Comparison of ENCODE assay signal across 8 cellular contexts in the genomic region with DNA sequence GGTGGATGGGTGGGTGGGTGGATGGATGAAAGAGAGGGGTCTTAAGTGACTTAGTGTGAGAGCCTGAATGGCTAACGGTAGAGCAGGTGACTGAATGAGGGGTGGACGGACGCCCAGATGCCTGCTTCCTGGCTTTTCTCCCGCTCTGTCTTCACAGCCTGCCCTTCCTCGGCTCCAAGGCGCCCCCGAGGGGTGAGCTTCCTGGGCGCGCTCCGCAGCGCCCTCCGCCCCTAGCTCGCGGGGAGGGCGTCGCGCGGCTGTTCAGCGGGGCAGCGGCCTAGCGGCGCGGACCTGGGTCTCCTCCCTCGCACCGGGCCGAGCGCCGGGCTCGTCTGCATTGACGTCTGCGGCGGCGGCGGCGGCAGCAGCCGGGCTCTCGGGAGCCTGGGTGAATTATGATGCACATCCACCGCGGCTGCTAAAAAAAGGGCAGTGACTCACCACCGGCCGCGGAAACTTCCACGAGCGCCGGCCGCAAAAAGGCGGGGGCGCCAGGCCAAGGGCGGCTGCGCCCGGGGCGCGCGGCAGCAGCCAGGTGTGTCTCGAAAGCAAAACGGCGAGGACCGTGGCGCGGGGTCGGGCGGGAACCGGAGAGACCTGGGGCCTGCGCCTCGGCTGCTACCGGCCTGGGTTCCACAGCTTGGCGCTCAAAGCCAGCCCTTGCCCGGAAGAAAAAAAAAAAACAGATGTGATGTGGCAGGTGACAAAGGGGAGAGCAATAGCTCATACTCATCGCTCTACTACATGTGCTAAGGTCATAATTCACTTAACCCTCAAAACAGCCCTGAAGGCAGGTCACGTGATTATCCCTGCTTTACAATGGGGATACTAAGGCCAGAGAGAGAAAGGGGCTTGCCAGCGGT.
DNase-seq lines count a peak whose midpoint lies in the region; ATAC-seq and TF ChIP-seq lines count a peak whose summit lies in the region.

No MANE protein-coding gene starts in this region.

- no peaks in the 10 kb centered on the region for H3K9me3 Mint-ChIP-seq in activated CD4-positive, alpha-beta memory T cell treated with anti-CD3 and anti-CD28 coated beads for 36 hours

- CTCF ChIA-PET in activated CD4-positive, alpha-beta memory T cell treated with anti-CD3 and anti-CD28 coated beads for 36 hours (lab: Charles Lee) = no interaction called here

- POLR2A ChIA-PET in activated CD4-positive, alpha-beta memory T cell treated with anti-CD3 and anti-CD28 coated beads for 36 hours (lab: Charles Lee) = interaction anchor here (0.6 kb wide), 1 partner anchor 29 kb away, joined by 6 read pairs; no protein-coding TSS in a partner anchor

- peak overlapping the region; percentile 69 for H3K27ac Mint-ChIP-seq in activated CD4-positive, alpha-beta memory T cell treated with anti-CD3 and anti-CD28 coated beads for 36 hours

- H3K4me1 Mint-ChIP-seq in activated CD4-positive, alpha-beta memory T cell treated with anti-CD3 and anti-CD28 coated beads for 36 hours (ENCODE audit: low read depth) = peaks cover 14% of the 10 kb centered on the region

- WGBS in lower leg skin, 2 donors = 4% methylated on average over 34 to 38 of the region's 71 CpGs

- ATAC-seq in HG02623 (IDR thresholded peaks at IDR 0.05; ENCODE audit: unreplicated experiment) = peak; percentile 86

- DNase-seq in NCI-H146 (lab: John Stamatoyannopoulos, UW) (peak; percentile 19), NCI-H146 treated with DMSO at 0.1 percent for 48 hours (lab: John Stamatoyannopoulos, UW; ENCODE audit: unreplicated experiment) (no peak), NCI-H1417 treated with DMSO at 0.1 percent for 48 hours (lab: John Stamatoyannopoulos, UW) (peak; percentile 20), dermis microvascular lymphatic vessel endothelial cell (ENCODE audit: low read depth in 2 of 2) (peak; percentile 10 to 81), lower leg skin (ENCODE audit: low spot score in 2 of 2) (peak; percentile 52 to 95)
- peak; percentile 92 for DNase-seq in activated CD4-positive, alpha-beta memory T cell treated with anti-CD3 and anti-CD28 coated beads for 36 hours
- peak; percentile 84 for DNase-seq in stimulated activated CD4-positive, alpha-beta T cell treated with anti-CD3 and anti-CD28 coated beads, Interleukin-4, amount 100 ng/mL, for 24 hours

- H3K36me3 Mint-ChIP-seq in activated CD4-positive, alpha-beta memory T cell treated with anti-CD3 and anti-CD28 coated beads for 36 hours = no peaks in the 10 kb centered on the region

- no peak for TF ChIP-seq POLR2A in lower leg skin (IDR thresholded peaks at IDR 0.05)

- intact Hi-C loops in activated CD4-positive, alpha-beta memory T cell treated with anti-CD3 and anti-CD28 coated beads for 36 hours (cut with micrococcal nuclease) = loop anchor here (1.0 to 10.0 kb wide), 4 partner anchors 315 to 642 kb away; partner anchors contain the start of genes IL12B, SLU7 and UBLCP1
- intact Hi-C loops in lower leg skin (cut with DNase I; ENCODE audit: low total_unique reads) = no loop called here

- no peak for TF ChIP-seq CTCF in lower leg skin (IDR thresholded peaks at IDR 0.05)

- no peak overlapping the region for H3K4me3 ChIP-seq in lower leg skin (ENCODE audit: low read depth, poor library complexity, severe bottlenecking)

- H3K27me3 Mint-ChIP-seq in activated CD4-positive, alpha-beta memory T cell treated with anti-CD3 and anti-CD28 coated beads for 36 hours = peaks cover 45% of the 10 kb centered on the region

- peak overlapping the region; percentile 39 for H3K4me3 Mint-ChIP-seq in activated CD4-positive, alpha-beta memory T cell treated with anti-CD3 and anti-CD28 coated beads for 36 hours
